ENCODE assay signal across 8 cellular contexts in the genomic region with DNA sequence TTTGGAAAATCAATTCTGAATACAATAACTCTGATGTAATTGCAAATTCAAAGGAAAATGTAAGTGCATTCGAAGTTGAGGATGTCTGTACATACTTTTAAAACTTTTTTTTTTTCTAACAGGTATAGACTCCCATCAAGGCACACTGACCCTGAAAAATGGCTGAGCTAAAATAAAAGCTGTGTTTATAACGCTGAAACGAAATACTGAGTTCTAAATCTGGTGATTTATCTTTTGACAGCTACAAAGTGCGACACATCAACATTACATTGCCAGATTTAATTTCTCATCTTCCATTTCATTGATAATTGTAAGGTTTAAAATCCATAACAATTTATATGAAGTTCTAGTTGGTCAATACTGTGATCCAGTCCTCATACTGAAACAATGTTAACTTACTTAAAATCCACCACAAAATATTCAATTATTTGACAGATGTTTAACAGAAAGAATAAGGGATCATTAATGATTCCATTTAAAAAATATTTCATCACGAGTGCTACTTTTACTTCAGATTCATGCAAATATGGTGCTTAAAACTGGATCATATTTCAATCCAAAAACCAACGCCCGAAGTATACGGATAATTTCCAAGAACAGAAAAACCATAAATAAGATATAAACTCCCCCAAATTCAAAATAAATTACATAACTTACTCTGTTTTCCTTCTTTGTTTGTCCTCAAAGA. TPM values are rescaled to one million over a fixed set of nuclear protein-coding genes. Genes with fewer than 3 reads are reported as not detected.
DNase-seq lines count a peak whose midpoint lies in the region; ATAC-seq and TF ChIP-seq lines count a peak whose summit lies in the region.

No MANE protein-coding gene starts in this region.

- intact Hi-C loops in OCI-LY7 (cut with micrococcal nuclease; ENCODE audit: unreplicated experiment), result loop anchor here (5.0 to 10.0 kb wide), 2 partner anchors 300 to 668 kb away; partner anchors contain the start of genes FAM204A and PDZD8
- intact Hi-C loops in ovary (cut with DNase I), result loop anchor here in 3 of 4 donors (5.0 to 10.0 kb wide), 3 partner anchors 498 to 510 kb away; partner anchors contain the start of gene EMX2 (in 1 of the 3)

- H3K36me3 Mint-ChIP-seq in endothelial cell (ENCODE audit: low read depth, unreplicated experiment), result no peaks in the 10 kb centered on the region

- TF ChIP-seq CTCF in DOHH2 (IDR thresholded peaks at IDR 0.05; ENCODE audit: low read depth, low read length, poor library complexity, severe bottlenecking), result no peak
- no peak for TF ChIP-seq CTCF in OCI-LY7 (conservative IDR thresholded peaks at IDR 0.05; ENCODE audit: low read length)
- no peak for TF ChIP-seq CTCF in endothelial cell (IDR thresholded peaks at IDR 0.05; ENCODE audit: unreplicated experiment)
- no peak for TF ChIP-seq CTCF in ovary (IDR thresholded peaks at IDR 0.05)

- no peak for TF ChIP-seq POLR2A in ovary (IDR thresholded peaks at IDR 0.05)

- H4K20me1 ChIP-seq in DOHH2 (ENCODE audit: control insufficient read depth, insufficient read depth, low read depth, low read length) (no peaks in the 10 kb centered on the region), OCI-LY7 (ENCODE audit: insufficient read depth, low read length) (peaks cover 6% of the 10 kb centered on the region; the same call in 1 of the 2 replicates)

- TF ChIP-seq EP300 in ovary (IDR thresholded peaks at IDR 0.05), result no peak

- no peak for ATAC-seq in GM21717 (IDR thresholded peaks at IDR 0.05; ENCODE audit: unreplicated experiment)
- ATAC-seq in GM19452 (IDR thresholded peaks at IDR 0.05; ENCODE audit: unreplicated experiment), result no peak

- peak overlapping the region; percentile 99; the same call in 1 of the 2 replicates for H2AFZ ChIP-seq in OCI-LY7 (ENCODE audit: low read length)

- peaks cover 61% of the 10 kb centered on the region for H3K79me2 ChIP-seq in DOHH2 (ENCODE audit: control insufficient read depth, low read length)
- peaks cover 60% of the 10 kb centered on the region for H3K79me2 ChIP-seq in OCI-LY7 (ENCODE audit: insufficient read depth, low read depth, low read length)

- POLR2A ChIA-PET in OCI-LY7 (lab: Charles Lee), result interaction anchor here (1.5 kb wide), 1 partner anchor 15 kb away, joined by 4 read pairs; no protein-coding TSS in a partner anchor

- H3K4me3 ChIP-seq in DOHH2 (ENCODE audit: low read length), result peak overlapping the region; percentile 95
- H3K4me3 ChIP-seq in OCI-LY7 (ENCODE audit: low read depth, low read length, poor library complexity, severe bottlenecking), result peak overlapping the region; percentile 75
- H3K4me3 ChIP-seq in ovary, result peak overlapping the region; percentile 97

- H3K27me3 ChIP-seq in DOHH2 (ENCODE audit: control insufficient read depth, low read length) (no peaks in the 10 kb centered on the region), ovary (no peaks in the 10 kb centered on the region)

- CTCF ChIA-PET in OCI-LY7 (lab: Charles Lee; ENCODE audit: unreplicated experiment), result no interaction called here

- peaks cover 9% of the 10 kb centered on the region for H3K27me3 Mint-ChIP-seq in endothelial cell (ENCODE audit: unreplicated experiment)

- peaks cover 4% of the 10 kb centered on the region for H3K36me3 ChIP-seq in DOHH2 (ENCODE audit: control insufficient read depth, low read length)
- no peaks in the 10 kb centered on the region for H3K36me3 ChIP-seq in OCI-LY7 (ENCODE audit: insufficient read depth, low read length)
- no peaks in the 10 kb centered on the region for H3K36me3 ChIP-seq in ovary

- no peaks in the 10 kb centered on the region for H3K9me2 ChIP-seq in DOHH2 (replicated peaks; ENCODE audit: control insufficient read depth, low read length)
- H3K9me2 ChIP-seq in OCI-LY7 (ENCODE audit: insufficient read depth, low read length), result no peaks in the 10 kb centered on the region

- H3K27ac ChIP-seq in DOHH2 (ENCODE audit: low read depth, low read length) (no peak overlapping the region), OCI-LY7 (ENCODE audit: low read depth, low read length, poor library complexity, severe bottlenecking) (no peak overlapping the region), ovary (peak overlapping the region in 1 of 2 donors; percentile 88)

- peaks cover 11% of the 10 kb centered on the region for H3K4me1 Mint-ChIP-seq in endothelial cell (ENCODE audit: unreplicated experiment)

- WGBS in ovary, 3 donors, result 26 to 28% (median 26%) methylated on average over 8 of the region's 8 CpGs

- no TSS peak for BruUV-seq in OCI-LY7 (replicated peaks; lab: Mats Ljungman, UMichigan)

- DNase-seq in OCI-LY7 (ENCODE audit: low spot score) (no peak), endothelial cell (ENCODE audit: low spot score) (no peak), ovary (no peak), NCI-H446 (lab: John Stamatoyannopoulos, UW) (no peak), DMS53 treated with DMSO at 0.1 percent for 48 hours (lab: John Stamatoyannopoulos, UW; ENCODE audit: unreplicated experiment) (no peak)

- H3K4me3 Mint-ChIP-seq in endothelial cell (ENCODE audit: unreplicated experiment), result peak overlapping the region; percentile 93

- peak overlapping the region; percentile 83 for H3K27ac Mint-ChIP-seq in endothelial cell (ENCODE audit: unreplicated experiment)

- no peaks in the 10 kb centered on the region for H3K9me3 Mint-ChIP-seq in endothelial cell (ENCODE audit: unreplicated experiment)

- H3F3A ChIP-seq in DOHH2 (ENCODE audit: control insufficient read depth, insufficient read depth), result no peaks in the 10 kb centered on the region

- H3K4me1 ChIP-seq in DOHH2 (ENCODE audit: control insufficient read depth, low read length), result peaks cover 37% of the 10 kb centered on the region
- H3K4me1 ChIP-seq in OCI-LY7 (ENCODE audit: insufficient read depth, low read length, poor library complexity, severe bottlenecking), result peaks cover 33% of the 10 kb centered on the region
- H3K4me1 ChIP-seq in ovary (ENCODE audit: insufficient read depth), result peaks cover 5% of the 10 kb centered on the region

- H3K4me2 ChIP-seq in DOHH2 (ENCODE audit: low read length) (peak overlapping the region; percentile 69), OCI-LY7 (ENCODE audit: low read length) (peak overlapping the region; percentile 77)

- no peaks in the 10 kb centered on the region for H3K9me3 ChIP-seq in DOHH2 (ENCODE audit: control insufficient read depth, insufficient read depth, low read length)
- H3K9me3 ChIP-seq in OCI-LY7 (ENCODE audit: low read length), result no peaks in the 10 kb centered on the region
- H3K9me3 ChIP-seq in ovary, result no peaks in the 10 kb centered on the region

RNA-seq across cellular contexts. Expression of gene RAB11FIP2, which starts 1.4 kb away (rescaled TPM):
- total RNA-seq in OCI-LY7 (2014; rRNA removed; shearing (Covaris generic)), result 13.6 and 20.9 TPM in 2 replicates
- total RNA-seq in OCI-LY7 (2022) (25.3 and 27.0 TPM in 2 replicates), endothelial cell (ENCODE audit: unreplicated experiment) (10.9 TPM), ovary (10 to 100 TPM; 23.2 to 47.8 (median 26.9) TPM)
- 10 to 100 TPM in 1 of 2 donors, 1 to 10 TPM in 1; 6.9 to 18.2 TPM for polyA plus RNA-seq in ovary
